1 cellular context compared by ENCODE assay signal in genomic region chr2:12501469-12502147, GRCh38.
A peak's percentile ranks its signal among the peaks of the same experiment; 100 is the strongest.
TF ChIP-seq lines count a peak whose summit lies in the region.

No MANE protein-coding gene starts in this region.

TF ChIP-seq in GM12878, 131 proteins besides CTCF, POLR2A, EP300 and RAD21 (continued from another document):
- TF ChIP-seq IRF3 (IDR thresholded peaks at IDR 0.05) (no peak), CHD2 (IDR thresholded peaks at IDR 0.05; ENCODE audit: borderline replicate concordance, low read depth, low read length) (no peak), ZNF687 (IDR thresholded peaks at IDR 0.05) (0 out of 2 replicates have a peak, but pooled peaks have one; percentile 42), BACH1 (IDR thresholded peaks at IDR 0.05; ENCODE audit: borderline replicate concordance) (no peak; the same call in 1 of the 2 replicates), HDGF (IDR thresholded peaks at IDR 0.05) (0 out of 2 replicates have a peak, but pooled peaks have one; percentile 57), TCF7 (IDR thresholded peaks at IDR 0.05; ENCODE audit: borderline replicate concordance) (no peak), POLR2AphosphoS5 (IDR thresholded peaks at IDR 0.05; ENCODE audit: low read length) (no peak), TBL1XR1 (IDR thresholded peaks at IDR 0.05; ENCODE audit: low read depth, low read length) (no peak), BHLHE40 (IDR thresholded peaks at IDR 0.05; ENCODE audit: borderline replicate concordance in 1 of 2, low read depth in 2 of 2, low read length in 1 of 2) (peak; percentile 85 to 90), ATF7 (IDR thresholded peaks at IDR 0.05; ENCODE audit: low read depth) (peak; percentile 69), SREBF2 (IDR thresholded peaks at IDR 0.05; ENCODE audit: low read length) (no peak), DPF2 (IDR thresholded peaks at IDR 0.05) (peak; percentile 66; the same call in 1 of the 2 replicates), JUNB (IDR thresholded peaks at IDR 0.05) (peak; percentile 94), PAX5 (IDR thresholded peaks at IDR 0.05; ENCODE audit: borderline replicate concordance, low read depth, low read length) (peak; percentile 59; the same call in 1 of the 2 replicates), ETV6 (conservative IDR thresholded peaks at IDR 0.05 in 1 of 2, IDR thresholded peaks at IDR 0.05 in 1 of 2; ENCODE audit: borderline replicate concordance in 1 of 2, low read depth in 1 of 2) (peak in 1 of 2 experiments; percentile 94; a peak in 2 of 4 replicates), NR2C2 (IDR thresholded peaks at IDR 0.05; ENCODE audit: borderline replicate concordance, control insufficient read depth, insufficient read length, low read depth) (no peak), RUNX3 (IDR thresholded peaks at IDR 0.05; ENCODE audit: low read length) (peak; percentile 63)
- TF ChIP-seq, protein P1, sequence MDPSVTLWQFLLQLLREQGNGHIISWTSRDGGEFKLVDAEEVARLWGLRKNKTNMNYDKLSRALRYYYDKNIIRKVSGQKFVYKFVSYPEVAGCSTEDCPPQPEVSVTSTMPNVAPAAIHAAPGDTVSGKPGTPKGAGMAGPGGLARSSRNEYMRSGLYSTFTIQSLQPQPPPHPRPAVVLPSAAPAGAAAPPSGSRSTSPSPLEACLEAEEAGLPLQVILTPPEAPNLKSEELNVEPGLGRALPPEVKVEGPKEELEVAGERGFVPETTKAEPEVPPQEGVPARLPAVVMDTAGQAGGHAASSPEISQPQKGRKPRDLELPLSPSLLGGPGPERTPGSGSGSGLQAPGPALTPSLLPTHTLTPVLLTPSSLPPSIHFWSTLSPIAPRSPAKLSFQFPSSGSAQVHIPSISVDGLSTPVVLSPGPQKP (IDR thresholded peaks at IDR 0.05; ENCODE audit: low read depth, low read length) = no peak
- TF ChIP-seq, protein P2, sequence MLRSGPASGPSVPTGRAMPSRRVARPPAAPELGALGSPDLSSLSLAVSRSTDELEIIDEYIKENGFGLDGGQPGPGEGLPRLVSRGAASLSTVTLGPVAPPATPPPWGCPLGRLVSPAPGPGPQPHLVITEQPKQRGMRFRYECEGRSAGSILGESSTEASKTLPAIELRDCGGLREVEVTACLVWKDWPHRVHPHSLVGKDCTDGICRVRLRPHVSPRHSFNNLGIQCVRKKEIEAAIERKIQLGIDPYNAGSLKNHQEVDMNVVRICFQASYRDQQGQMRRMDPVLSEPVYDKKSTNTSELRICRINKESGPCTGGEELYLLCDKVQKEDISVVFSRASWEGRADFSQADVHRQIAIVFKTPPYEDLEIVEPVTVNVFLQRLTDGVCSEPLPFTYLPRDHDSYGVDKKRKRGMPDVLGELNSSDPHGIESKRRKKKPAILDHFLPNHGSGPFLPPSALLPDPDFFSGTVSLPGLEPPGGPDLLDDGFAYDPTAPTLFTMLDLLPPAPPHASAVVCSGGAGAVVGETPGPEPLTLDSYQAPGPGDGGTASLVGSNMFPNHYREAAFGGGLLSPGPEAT (IDR thresholded peaks at IDR 0.05; ENCODE audit: low read depth) = peak; percentile 64
